35 cellular contexts compared by ENCODE assay signal in genomic region chr12:1749019-1749418, GRCh38.
"Had no signal": no experiment of that assay in that cellular context is flagged by ENCODE, and none has a peak within 500 bp of the region (broad histone marks: within the 10 kb centered on the region; RNA-seq: fewer than 3 reads in every experiment).

No MANE protein-coding gene starts in this region.

- ATAC-seq: activated CD8-positive, alpha-beta T cell treated with anti-CD3 and anti-CD28 coated beads for 36 hours; PC-3 had no signal

- H3K27ac ChIP-seq: adrenal gland, Peyer's patch, VCaP had no signal

- H3K27me3 Mint-ChIP-seq: activated CD4-positive, alpha-beta T cell treated with anti-CD3 and anti-CD28 coated beads, Interleukin-2, amount 10 ng/mL, durations not matched to agents 24 days and 14 days; activated CD8-positive, alpha-beta T cell treated with anti-CD3 and anti-CD28 coated beads for 36 hours; activated naive CD4-positive, alpha-beta T cell treated with anti-CD3 and anti-CD28 coated beads, Interleukin-2, amount 50 U/mL, for 24 hours; activated naive CD8-positive, alpha-beta T cell treated with anti-CD3 and anti-CD28 coated beads, Interleukin-2, amount 10 ng/mL, durations not matched to agents 7 days and 5 days; activated T-cell treated with anti-CD3 and anti-CD28 coated beads, Interleukin-2, amount 50 U/mL, for 24 hours; brain had no signal

- DNase-seq: activated CD4-positive, alpha-beta T cell treated with anti-CD3 and anti-CD28 coated beads for 1 hour; activated CD4-positive, alpha-beta T cell treated with anti-CD3 and anti-CD28 coated beads, Interleukin-2, amount 10 ng/mL, durations not matched to agents 24 days and 14 days; activated CD4-positive, alpha-beta T cell treated with anti-CD3 and anti-CD28 coated beads, Interleukin-2, amount 50 U/mL, for 4 hours; activated CD4-positive, CD25-positive, alpha-beta regulatory T cell; activated CD8-positive, alpha-beta T cell treated with anti-CD3 and anti-CD28 coated beads for 36 hours; activated gamma-delta T cell; activated naive CD4-positive, alpha-beta T cell treated with Interleukin-2 at 50 U/mL for 16 hours; activated naive CD8-positive, alpha-beta T cell treated with anti-CD3 and anti-CD28 coated beads, Interleukin-2, amount 10 ng/mL, durations not matched to agents 7 days and 5 days; activated T-cell treated with anti-CD3 and anti-CD28 coated beads, Interleukin-2, amount 50 U/mL, for 24 hours; adrenal gland; caudate nucleus; cerebellar nuclear complex; Karpas-422; NCI-H1105; NCI-H1417 treated with DMSO at 0.1 percent for 48 hours; NCI-H187 treated with DMSO at 0.1 percent for 48 hours; NCI-H2081; NCI-H226; NCI-H446 treated with DMSO at 0.1 percent for 48 hours; NCI-H524; NCI-H69; NK-92 treated with Interleukin-12 subunit alpha and Interleukin-12 subunit beta, amount 100 ng/mL, for 24 hours; PC-3; Peyer's patch; RPMI8226; SHP77 treated with DMSO at 0.1 percent for 48 hours; SW 1271; T-helper 1 cell; T-helper 2 cell; T-helper 9 cell had no signal

- H3K27me3 ChIP-seq: adrenal gland, Peyer's patch had no signal

- H3K4me3 ChIP-seq: adrenal gland, Peyer's patch had no signal

- H3K9me3 ChIP-seq: Peyer's patch had no signal

- FAIRE-seq: bronchial epithelial cell had no signal

- H3K27ac Mint-ChIP-seq: activated CD4-positive, alpha-beta T cell treated with anti-CD3 and anti-CD28 coated beads, Interleukin-2, amount 10 ng/mL, durations not matched to agents 24 days and 14 days; activated CD8-positive, alpha-beta T cell treated with anti-CD3 and anti-CD28 coated beads for 36 hours; activated naive CD4-positive, alpha-beta T cell treated with anti-CD3 and anti-CD28 coated beads, Interleukin-2, amount 50 U/mL, for 24 hours; activated naive CD8-positive, alpha-beta T cell treated with anti-CD3 and anti-CD28 coated beads, Interleukin-2, amount 10 ng/mL, durations not matched to agents 7 days and 5 days; activated T-cell treated with anti-CD3 and anti-CD28 coated beads, Interleukin-2, amount 50 U/mL, for 24 hours; activated T-helper 2 cell treated with anti-CD3 and anti-CD28 coated beads, Interferon-gamma antibody, Interleukin-2, Interleukin-4, amounts not matched to agents 10 μg/mL and 5 μg/mL and 100 μg/mL, durations not matched to agents 14 hours and 24 hours and 36 hours; brain had no signal

- H3K4me1 Mint-ChIP-seq: activated CD4-positive, alpha-beta T cell treated with anti-CD3 and anti-CD28 coated beads, Interleukin-2, amount 10 ng/mL, durations not matched to agents 24 days and 14 days; brain had no signal

- H3K4me1 ChIP-seq: Peyer's patch had no signal

- H3K36me3 ChIP-seq: Peyer's patch had no signal

- H3K4me3 Mint-ChIP-seq: activated CD4-positive, alpha-beta T cell treated with anti-CD3 and anti-CD28 coated beads, Interleukin-2, amount 10 ng/mL, durations not matched to agents 24 days and 14 days; activated CD8-positive, alpha-beta T cell treated with anti-CD3 and anti-CD28 coated beads for 36 hours; activated naive CD4-positive, alpha-beta T cell treated with anti-CD3 and anti-CD28 coated beads, Interleukin-2, amount 50 U/mL, for 24 hours; activated naive CD8-positive, alpha-beta T cell treated with anti-CD3 and anti-CD28 coated beads, Interleukin-2, amount 10 ng/mL, durations not matched to agents 7 days and 5 days; activated T-cell treated with anti-CD3 and anti-CD28 coated beads, Interleukin-2, amount 50 U/mL, for 24 hours; brain had no signal
